ENCODE assay signal across 11 cellular contexts in genomic region chr9:92726971-92727715, GRCh38. TPM values are rescaled to one million over a fixed set of nuclear protein-coding genes. Genes with fewer than 3 reads are reported as not detected.
A peak's percentile ranks its signal among the peaks of the same experiment; 100 is the strongest.
DNase-seq lines count a peak whose midpoint lies in the region; ATAC-seq and TF ChIP-seq lines count a peak whose summit lies in the region.
"Had no signal": no experiment of that assay in that cellular context is flagged by ENCODE, and none has a peak within 500 bp of the region (broad histone marks: within the 10 kb centered on the region; RNA-seq: fewer than 3 reads in every experiment).

No MANE protein-coding gene starts in this region.

- peak overlapping the region; percentile 66 for H3K9ac ChIP-seq in Karpas-422 (ENCODE audit: low read length)
- H3K9ac ChIP-seq in SK-N-SH: no peak overlapping the region

- TF ChIP-seq EP300 in SK-N-SH (IDR thresholded peaks at IDR 0.05; ENCODE audit: borderline replicate concordance in 1 of 2, low read depth in 1 of 2, low read length in 1 of 2): no peak

- H3K9me2 ChIP-seq in Karpas-422 (replicated peaks; ENCODE audit: insufficient read depth, low read length) (no peaks in the 10 kb centered on the region), SK-N-SH (no peaks in the 10 kb centered on the region)

- H3K4me1 ChIP-seq in Karpas-422 (ENCODE audit: low read length) (peaks cover 100% of the 10 kb centered on the region), SK-N-SH (ENCODE audit: control insufficient read depth in 1 of 2, insufficient read depth in 2 of 2, low read depth in 1 of 2, low read length in 1 of 2) (peaks cover 0 to 37% of the 10 kb centered on the region in 2 experiments; a peak in 1 of 4 replicates)

- H2AFZ ChIP-seq in Karpas-422 (ENCODE audit: low read length) (no peak overlapping the region), SK-N-SH (ENCODE audit: low read depth) (no peak overlapping the region)
- H2AFZ ChIP-seq: GM23338 had no signal

- H3K9me3 ChIP-seq in AG04450 (ENCODE audit: control insufficient read depth, insufficient read depth, low read length) (no peaks in the 10 kb centered on the region), Karpas-422 (ENCODE audit: low read length) (no peaks in the 10 kb centered on the region), SK-N-SH (no peaks in the 10 kb centered on the region)

- CTCF ChIA-PET in AG04450 (lab: Charles Lee) (interaction anchor here (1.3 kb wide), 1 partner anchor 11 kb away, joined by 8 read pairs; no protein-coding TSS in a partner anchor), SK-N-SH (lab: Yijun Ruan, JAX) (interaction anchor here (3.1 to 4.4 kb wide), 2 partner anchors 10 to 64 kb away, joined by 22 to 24 read pairs; no protein-coding TSS in a partner anchor)

- peak; percentile 43 for ATAC-seq in left lobe of liver
- ATAC-seq: GM23338 had no signal

- H3K4me3 ChIP-seq in AG04450 (ENCODE audit: low read depth, low read length): no peak overlapping the region
- H3K4me3 ChIP-seq in Karpas-422 (ENCODE audit: low read length): no peak overlapping the region
- H3K4me3 ChIP-seq in SK-N-SH (ENCODE audit: low read depth in 2 of 2, low read length in 1 of 2): no peak overlapping the region
- H3K4me3 ChIP-seq: GM23338, SK-N-MC had no signal

- H4K20me1 ChIP-seq in Karpas-422 (ENCODE audit: insufficient read depth, low read depth, low read length) (peaks cover 11% of the 10 kb centered on the region; the same call in 1 of the 2 replicates), SK-N-SH (ENCODE audit: insufficient read depth) (peaks cover 40% of the 10 kb centered on the region)

- WGBS in SK-N-SH (ENCODE audit: low lambda C conversion rate): 94% methylated on average over 12 of the region's 13 CpGs

- H3K4me2 ChIP-seq in Karpas-422 (ENCODE audit: low read depth, low read length, poor library complexity, severe bottlenecking) (peak overlapping the region; percentile 76), SK-N-SH (no peak overlapping the region)
- H3K4me2 ChIP-seq: GM23338 had no signal

- no peaks in the 10 kb centered on the region for H3F3A ChIP-seq in SK-N-SH (replicated peaks; ENCODE audit: insufficient read depth)

- no peak for TF ChIP-seq CTCF in AG04450 (IDR thresholded peaks at IDR 0.05; ENCODE audit: low read depth, low read length)
- TF ChIP-seq CTCF in SK-N-SH (IDR thresholded peaks at IDR 0.05): no peak

- H3K79me2 ChIP-seq in Karpas-422 (ENCODE audit: low read length): peaks cover 93% of the 10 kb centered on the region
- H3K79me2 ChIP-seq in SK-N-SH (ENCODE audit: insufficient read depth): peaks cover 66% of the 10 kb centered on the region

- TF ChIP-seq RAD21 in SK-N-SH (IDR thresholded peaks at IDR 0.05; ENCODE audit: low read length): no peak

- DNase-seq in AG04450 (ENCODE audit: low read depth, low spot score) (no peak), Karpas-422 (peak; percentile 65), amniotic epithelial cell (ENCODE audit: low read depth) (peak; percentile 47), left lobe of liver (ENCODE audit: low spot score) (peak; percentile 44), SK-N-SH (no peak), NCI-H1105 treated with DMSO at 0.1 percent for 48 hours (lab: John Stamatoyannopoulos, UW) (no peak), foreskin melanocyte (no peak), hypothalamus (lab: John Stamatoyannopoulos, UW) (no peak)
- DNase-seq: cortex of kidney had no signal

- H3K36me3 ChIP-seq in Karpas-422 (ENCODE audit: insufficient read depth, low read length) (peaks cover 5% of the 10 kb centered on the region; the same call in 1 of the 2 replicates), SK-N-SH (replicated peaks in 1 of 2; ENCODE audit: control insufficient read depth in 1 of 2, insufficient read depth in 2 of 2, low read length in 1 of 2) (peaks cover 0 to 38% of the 10 kb centered on the region in 2 experiments)

- POLR2A ChIA-PET in AG04450 (lab: Yijun Ruan, JAX): interaction anchor here (0.6 kb wide), 1 partner anchor 463 kb away, joined by 5 read pairs; no protein-coding TSS in a partner anchor
- POLR2A ChIA-PET in SK-N-SH (lab: Yijun Ruan, JAX): no interaction called here

- H3K27ac ChIP-seq in AG04450 (ENCODE audit: low read depth, low read length) (peak overlapping the region; percentile 11), Karpas-422 (ENCODE audit: low read length) (peak overlapping the region; percentile 93), SK-N-SH (ENCODE audit: low read depth in 2 of 2, low read length in 1 of 2) (no peak overlapping the region)
- H3K27ac ChIP-seq: SK-N-MC had no signal

- H3K27me3 ChIP-seq in AG04450 (ENCODE audit: control insufficient read depth, insufficient read depth, low read length) (no peaks in the 10 kb centered on the region), Karpas-422 (ENCODE audit: low read length) (no peaks in the 10 kb centered on the region), SK-N-SH (ENCODE audit: insufficient read depth) (no peaks in the 10 kb centered on the region)

TF ChIP-seq in SK-N-SH, 30 proteins besides CTCF, POLR2A, EP300 and RAD21:
- no peak for TF ChIP-seq MXI1 (IDR thresholded peaks at IDR 0.05; ENCODE audit: low read depth, low read length)
- no peak for TF ChIP-seq JUND (IDR thresholded peaks at IDR 0.05)
- no peak for TF ChIP-seq ZBTB33 (IDR thresholded peaks at IDR 0.05; ENCODE audit: borderline replicate concordance, low read depth)

RNA-seq across cellular contexts. Expression of gene BICD2, which starts 37.5 kb away (rescaled TPM):
- polyA plus RNA-seq in AG04450 (2011; rRNA removed) (11.2 and 13.4 TPM in 2 replicates), SK-N-SH (2012; rRNA removed) (18.7 and 19.6 TPM in 2 replicates)
- 11.1 and 12.5 TPM in 2 replicates for polyA minus RNA-seq in AG04450 (2011; rRNA and poly(A)+ RNA removed)
- total RNA-seq in Karpas-422 (2014; rRNA removed; shearing (Covaris generic); ENCODE audit: low replicate concordance): 25.6 and 35.4 TPM in 2 replicates
- 8.0 TPM for total RNA-seq in left lobe of liver
- polyA plus RNA-seq in SK-N-SH (2012; cell fraction: cytosol; rRNA removed): 16.7 and 19.0 TPM in 2 replicates
- 20.2 and 21.5 TPM in 2 replicates for polyA plus RNA-seq in SK-N-SH (2012; cell fraction: nucleus; rRNA removed)

RNA-seq across cellular contexts. Expression of gene IPPK, which starts 57.2 kb away (rescaled TPM):
- 15.1 and 17.6 TPM in 2 replicates for polyA plus RNA-seq in AG04450 (2011; rRNA removed)
- 16.3 and 22.4 TPM in 2 replicates for polyA minus RNA-seq in AG04450 (2011; rRNA and poly(A)+ RNA removed)
- 10.5 and 18.3 TPM in 2 replicates for total RNA-seq in Karpas-422 (2014; rRNA removed; shearing (Covaris generic); ENCODE audit: low replicate concordance)
- total RNA-seq in left lobe of liver: 1.8 TPM
- polyA plus RNA-seq in SK-N-SH (2012; rRNA removed): 16.5 and 20.2 TPM in 2 replicates
- polyA plus RNA-seq in SK-N-SH (2012; cell fraction: cytosol; rRNA removed): 14.7 and 16.7 TPM in 2 replicates
- 31.8 and 43.2 TPM in 2 replicates for polyA plus RNA-seq in SK-N-SH (2012; cell fraction: nucleus; rRNA removed)

Comparison
In these comparisons a context has a peak if more than half of its experiments do, and no peak if none do; other contexts are left out.
1. DNase-seq: peak in Karpas-422 (single experiment), amniotic epithelial cell (single experiment) and left lobe of liver (single experiment); none in AG04450 (single experiment), SK-N-SH (single experiment), NCI-H1105 treated with DMSO at 0.1 percent for 48 hours (single experiment), foreskin melanocyte (single experiment) and hypothalamus (0 of 51).
2. H3K27ac ChIP-seq: peak in AG04450 (single experiment) and Karpas-422 (single experiment); none in SK-N-SH (0 of 2).